Comparison of ENCODE assay signal across 21 cellular contexts in genomic region chr9:89641980-89642379, GRCh38. TPM values are rescaled to one million over a fixed set of nuclear protein-coding genes. Genes with fewer than 3 reads are reported as not detected.
DNase-seq lines count a peak whose midpoint lies in the region.
"Had no signal": no experiment of that assay in that cellular context is flagged by ENCODE, and none has a peak within 500 bp of the region (broad histone marks: within the 10 kb centered on the region; RNA-seq: fewer than 3 reads in every experiment).

No MANE protein-coding gene starts in this region.

- H2AFZ ChIP-seq in trophoblast cell (ENCODE audit: insufficient read depth, low read length, poor library complexity): no peak overlapping the region

- no peaks in the 10 kb centered on the region for H3K79me2 ChIP-seq in mesendoderm (ENCODE audit: control insufficient read depth, insufficient read depth, low read length)
- H3K79me2 ChIP-seq in trophoblast cell (ENCODE audit: control insufficient read depth, insufficient read depth, low read length, poor library complexity): no peaks in the 10 kb centered on the region

- no peak overlapping the region for H3K4me3 ChIP-seq in mesendoderm (ENCODE audit: low read length)
- no peak overlapping the region for H3K4me3 ChIP-seq in trophoblast cell (ENCODE audit: low read depth, low read length)
- H3K4me3 ChIP-seq: BLaER1 treated with 17β-estradiol and CSF1 and Interleukin-3, amounts not matched to agents 10 nM and 100 nM; HAP-1 had no signal

- H3K4me3 Mint-ChIP-seq in T-helper 2 cell treated with Interferon-gamma antibody and Interleukin-4, amounts not matched to agents 5 μg/mL and 100 μg/mL, for 36 hours: no peak overlapping the region
- H3K4me3 Mint-ChIP-seq: CD14-positive monocyte; CD4-positive, alpha-beta T cell; CD8-positive, alpha-beta memory T cell; HFFc6 had no signal

- peaks cover 12% of the 10 kb centered on the region for H3K27me3 Mint-ChIP-seq in T-helper 2 cell treated with Interferon-gamma antibody and Interleukin-4, amounts not matched to agents 5 μg/mL and 100 μg/mL, for 36 hours (ENCODE audit: low read depth)
- H3K27me3 Mint-ChIP-seq: CD4-positive, alpha-beta T cell had no signal

- peak overlapping the region; percentile 61 for H3K14ac ChIP-seq in trophoblast cell (ENCODE audit: low read length)

- no peak overlapping the region for H4K91ac ChIP-seq in trophoblast cell (ENCODE audit: low read depth, low read length)

- H2BK15ac ChIP-seq in mesendoderm (replicated peaks; ENCODE audit: low read depth): no peak overlapping the region

- H4K5ac ChIP-seq in mesendoderm (ENCODE audit: low read length): no peak overlapping the region

- no peak overlapping the region for H3K27ac Mint-ChIP-seq in T-helper 2 cell treated with Interferon-gamma antibody and Interleukin-4, amounts not matched to agents 5 μg/mL and 100 μg/mL, for 36 hours
- H3K27ac Mint-ChIP-seq: CD4-positive, alpha-beta T cell; HFFc6 had no signal

- peaks cover 2% of the 10 kb centered on the region for H3K9me3 ChIP-seq in trophoblast cell (ENCODE audit: insufficient read depth, low read depth, low read length)
- H3K9me3 ChIP-seq: BE2C, HAP-1 had no signal

- H3K79me1 ChIP-seq in mesendoderm (ENCODE audit: low read length) (no peaks in the 10 kb centered on the region), trophoblast cell (ENCODE audit: low read length) (peaks cover 29% of the 10 kb centered on the region)

- H3K18ac ChIP-seq in mesendoderm (ENCODE audit: low read length) (no peak overlapping the region), trophoblast cell (ENCODE audit: low read length) (peak overlapping the region; percentile 21)

- H3K27ac ChIP-seq in mesendoderm (ENCODE audit: low read depth, low read length) (no peak overlapping the region), trophoblast cell (ENCODE audit: low read depth, low read length) (peak overlapping the region; percentile 57)
- H3K27ac ChIP-seq: 22Rv1; BLaER1 treated with 17β-estradiol and CSF1 and Interleukin-3, amounts not matched to agents 10 nM and 100 nM had no signal

- no peak overlapping the region for H3K9ac ChIP-seq in mesendoderm (ENCODE audit: low read length)
- no peak overlapping the region for H3K9ac ChIP-seq in trophoblast cell (ENCODE audit: low read length)
- H3K9ac ChIP-seq: BLaER1 treated with 17β-estradiol and CSF1 and Interleukin-3, amounts not matched to agents 10 nM and 100 nM had no signal

- H3K36me3 ChIP-seq in mesendoderm (ENCODE audit: control insufficient read depth, insufficient read depth, low read length) (no peaks in the 10 kb centered on the region), trophoblast cell (ENCODE audit: control insufficient read depth in 1 of 2, insufficient read depth in 2 of 2, low read length in 2 of 2) (no peaks in the 10 kb centered on the region)
- H3K36me3 ChIP-seq: BE2C; BLaER1 treated with 17β-estradiol and CSF1 and Interleukin-3, amounts not matched to agents 10 nM and 100 nM; HAP-1 had no signal

- H4K12ac ChIP-seq in trophoblast cell (ENCODE audit: low read depth, low read length): no peak overlapping the region

- H3K36me3 Mint-ChIP-seq in T-helper 2 cell treated with Interferon-gamma antibody and Interleukin-4, amounts not matched to agents 5 μg/mL and 100 μg/mL, for 36 hours (ENCODE audit: low read depth): no peaks in the 10 kb centered on the region
- H3K36me3 Mint-ChIP-seq: CD14-positive monocyte; CD8-positive, alpha-beta memory T cell had no signal

- H3K23ac ChIP-seq in mesendoderm (ENCODE audit: low read length) (no peak overlapping the region), trophoblast cell (ENCODE audit: low read length) (no peak overlapping the region)

- no peaks in the 10 kb centered on the region for H3K27me3 ChIP-seq in mesendoderm (ENCODE audit: insufficient read depth, low read length, poor library complexity)
- no peaks in the 10 kb centered on the region for H3K27me3 ChIP-seq in trophoblast cell (ENCODE audit: insufficient read depth, low read length)
- H3K27me3 ChIP-seq: BE2C; BLaER1 treated with 17β-estradiol and CSF1 and Interleukin-3, amounts not matched to agents 10 nM and 100 nM had no signal

- no peaks in the 10 kb centered on the region for H3K9me3 Mint-ChIP-seq in T-helper 2 cell treated with Interferon-gamma antibody and Interleukin-4, amounts not matched to agents 5 μg/mL and 100 μg/mL, for 36 hours
- H3K9me3 Mint-ChIP-seq: CD4-positive, alpha-beta T cell; CD8-positive, alpha-beta memory T cell had no signal

- no peak overlapping the region for H2BK120ac ChIP-seq in mesendoderm (ENCODE audit: low read depth, low read length)
- H2BK120ac ChIP-seq in trophoblast cell (ENCODE audit: insufficient read depth, low read length, poor library complexity): peak overlapping the region; percentile 47

- H2AK5ac ChIP-seq in mesendoderm (ENCODE audit: low read length) (no peak overlapping the region), trophoblast cell (ENCODE audit: low read length) (no peak overlapping the region)

- H3K4me1 ChIP-seq in mesendoderm (ENCODE audit: control insufficient read depth, low read depth, low read length) (peaks cover 4% of the 10 kb centered on the region), trophoblast cell (ENCODE audit: control insufficient read depth in 1 of 2, insufficient read depth in 2 of 2, low read length in 2 of 2) (peaks cover 34 to 42% of the 10 kb centered on the region in 2 experiments)
- H3K4me1 ChIP-seq: BE2C, HAP-1 had no signal

- H2BK12ac ChIP-seq in trophoblast cell (ENCODE audit: low read length): peak overlapping the region; percentile 41

- H2BK5ac ChIP-seq in mesendoderm (ENCODE audit: low read length): no peak overlapping the region
- H2BK5ac ChIP-seq in trophoblast cell (ENCODE audit: low read depth, low read length, poor library complexity): peak overlapping the region; percentile 61

- H4K8ac ChIP-seq in mesendoderm (ENCODE audit: low read depth, low read length) (no peak overlapping the region), trophoblast cell (ENCODE audit: low read depth, low read length) (no peak overlapping the region)

- H3K4ac ChIP-seq in mesendoderm (ENCODE audit: low read depth, low read length) (no peak overlapping the region), trophoblast cell (ENCODE audit: low read depth, low read length) (no peak overlapping the region)

- H3K4me2 ChIP-seq in mesendoderm (ENCODE audit: low read length) (no peak overlapping the region), trophoblast cell (ENCODE audit: low read length) (no peak overlapping the region)

- no CpG with 5 or more reads among the region's 4 CpGs for WGBS in mesendoderm (ENCODE audit: extremely low coverage, insufficient coverage, low lambda C conversion rate)
- WGBS in trophoblast cell (ENCODE audit: extremely low coverage, insufficient coverage, insufficient read length): no CpG with 5 or more reads among the region's 4 CpGs

- DNase-seq in NCI-H146 (lab: John Stamatoyannopoulos, UW) (peak; percentile 27), NCI-H146 treated with DMSO at 0.1 percent for 48 hours (lab: John Stamatoyannopoulos, UW; ENCODE audit: unreplicated experiment) (no peak), ELF-1 (ENCODE audit: low read depth, low spot score) (peak; percentile 53), mesendoderm (peak; percentile 71), trophoblast cell (peak; percentile 73 to 83), NCI-H774 (lab: John Stamatoyannopoulos, UW) (no peak), NCI-H1417 treated with DMSO at 0.1 percent for 48 hours (lab: John Stamatoyannopoulos, UW) (no peak)
- no peak for DNase-seq in T-helper 2 cell treated with Interferon-gamma antibody and Interleukin-4, amounts not matched to agents 5 μg/mL and 100 μg/mL, for 36 hours (ENCODE audit: low spot score)
- DNase-seq: BE2C; CD8-positive, alpha-beta memory T cell; DMS 273 treated with DMSO at 0.1 percent for 48 hours; DMS79; EL; GF-D8; GOT3; HFFc6 had no signal

- no peak overlapping the region for H3K56ac ChIP-seq in mesendoderm (ENCODE audit: low read length)

- H3K4me1 Mint-ChIP-seq in T-helper 2 cell treated with Interferon-gamma antibody and Interleukin-4, amounts not matched to agents 5 μg/mL and 100 μg/mL, for 36 hours (ENCODE audit: low read depth): peaks cover 2% of the 10 kb centered on the region
- H3K4me1 Mint-ChIP-seq: CD8-positive, alpha-beta memory T cell had no signal

RNA-seq across cellular contexts. Expression of gene GADD45G, which starts 37.2 kb away (rescaled TPM):
- 2.0 TPM for polyA plus RNA-seq in mesendoderm (2013, experiment 1 of 2)
- polyA plus RNA-seq in mesendoderm (2013, experiment 2 of 2): 2.2 TPM
- 140 and 155 TPM in 2 replicates for polyA plus RNA-seq in trophoblast cell (2013)

Comparison
In these comparisons a context has a peak if more than half of its experiments do, and no peak if none do; other contexts are left out.
1. DNase-seq: peak in NCI-H146 (single experiment), ELF-1 (single experiment), mesendoderm (single experiment) and trophoblast cell (2 of 2); none in NCI-H146 treated with DMSO at 0.1 percent for 48 hours (single experiment), T-helper 2 cell treated with Interferon-gamma antibody and Interleukin-4, amounts not matched to agents 5 μg/mL and 100 μg/mL, for 36 hours (single experiment), NCI-H774 (single experiment) and NCI-H1417 treated with DMSO at 0.1 percent for 48 hours (single experiment).